ENCODE assay signal across 15 cellular contexts in the genomic region with DNA sequence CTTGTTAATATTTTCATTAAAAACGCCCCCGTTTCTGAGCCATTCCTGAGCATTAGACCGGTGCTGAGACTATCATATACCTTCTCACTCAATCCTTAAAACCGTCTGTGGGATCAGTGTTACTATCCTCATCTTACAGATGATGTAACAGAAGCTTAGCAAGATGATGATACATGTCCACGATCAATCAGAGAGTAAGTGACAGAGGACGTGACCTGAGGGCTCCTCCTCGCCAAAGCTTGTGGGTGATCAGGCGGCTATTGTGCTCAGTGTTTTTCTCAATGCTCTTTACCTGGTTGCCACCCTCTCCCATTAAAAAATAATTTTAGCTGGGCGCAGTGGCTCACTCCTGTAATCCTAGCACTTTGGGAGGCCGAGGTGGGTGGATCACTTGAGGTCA.
DNase-seq lines count a peak whose midpoint lies in the region; TF ChIP-seq lines count a peak whose summit lies in the region.
"Had no signal": no experiment of that assay in that cellular context is flagged by ENCODE, and none has a peak within 500 bp of the region (broad histone marks: within the 10 kb centered on the region; RNA-seq: fewer than 3 reads in every experiment).

No MANE protein-coding gene starts in this region.

- peak overlapping the region; percentile 55 for H3K4me2 ChIP-seq in DOHH2 (ENCODE audit: low read length)

- peaks cover 6% of the 10 kb centered on the region; the same call in 1 of the 2 replicates for H3K79me2 ChIP-seq in DOHH2 (ENCODE audit: control insufficient read depth, low read length)

- H3K27me3 ChIP-seq in DOHH2 (ENCODE audit: control insufficient read depth, low read length): no peaks in the 10 kb centered on the region
- H3K27me3 ChIP-seq: BLaER1 treated with 17β-estradiol and CSF1 and Interleukin-3, amounts not matched to agents 10 nM and 100 nM had no signal

- H3K4me3 ChIP-seq in DOHH2 (ENCODE audit: low read length): no peak overlapping the region
- H3K4me3 ChIP-seq: BLaER1 treated with 17β-estradiol and CSF1 and Interleukin-3, amounts not matched to agents 10 nM and 100 nM; GM23248 had no signal

- peaks cover 18% of the 10 kb centered on the region for H3F3A ChIP-seq in DOHH2 (ENCODE audit: control insufficient read depth, insufficient read depth)

- TF ChIP-seq CTCF in DOHH2 (IDR thresholded peaks at IDR 0.05; ENCODE audit: low read depth, low read length, poor library complexity, severe bottlenecking): no peak

- no peaks in the 10 kb centered on the region for H3K9me2 ChIP-seq in DOHH2 (replicated peaks; ENCODE audit: control insufficient read depth, low read length)

- no peaks in the 10 kb centered on the region for H3K9me3 ChIP-seq in DOHH2 (ENCODE audit: control insufficient read depth, insufficient read depth, low read length)
- H3K9me3 ChIP-seq: BLaER1 treated with 17β-estradiol and CSF1 and Interleukin-3, amounts not matched to agents 10 nM and 100 nM had no signal

- H3K36me3 ChIP-seq in DOHH2 (ENCODE audit: control insufficient read depth, low read length): peaks cover 51% of the 10 kb centered on the region

- DNase-seq in NCI-H2029 (lab: John Stamatoyannopoulos, UW) (peak; percentile 7), NCI-H2029 treated with DMSO at 0.1 percent for 48 hours (lab: John Stamatoyannopoulos, UW) (no peak), NCI-H2227 treated with DMSO at 0.1 percent for 48 hours (lab: John Stamatoyannopoulos, UW) (peak; percentile 30), left kidney (ENCODE audit: low read depth, low spot score) (peak; percentile 92), dedifferentiated amniotic fluid mesenchymal stem cell (ENCODE audit: extremely low spot score) (no peak), NCI-H510A (lab: John Stamatoyannopoulos, UW) (no peak)
- DNase-seq in stimulated activated CD4-positive, alpha-beta T cell treated with anti-CD3 and anti-CD28 coated beads, Interleukin-1b, Interleukin-23, amount 100 ng/mL, for 48 hours: no peak
- DNase-seq: 8988T; AML-193; CD4-positive, CD25-positive, alpha-beta regulatory T cell; DMS53; GM23248; H7 had no signal

- H3K27ac ChIP-seq in DOHH2 (ENCODE audit: low read depth, low read length): peak overlapping the region; percentile 87
- H3K27ac ChIP-seq: BLaER1 treated with 17β-estradiol and CSF1 and Interleukin-3, amounts not matched to agents 10 nM and 100 nM; GM23248 had no signal

- H4K20me1 ChIP-seq in DOHH2 (ENCODE audit: control insufficient read depth, insufficient read depth, low read depth, low read length): no peaks in the 10 kb centered on the region

- peaks cover 69% of the 10 kb centered on the region for H3K4me1 ChIP-seq in DOHH2 (ENCODE audit: control insufficient read depth, low read length)

Comparison
In these comparisons a context has a peak if more than half of its experiments do, and no peak if none do; other contexts are left out.
1. DNase-seq: peak in NCI-H2029 (single experiment), NCI-H2227 treated with DMSO at 0.1 percent for 48 hours (single experiment) and left kidney (single experiment); none in NCI-H2029 treated with DMSO at 0.1 percent for 48 hours (single experiment), dedifferentiated amniotic fluid mesenchymal stem cell (single experiment), stimulated activated CD4-positive, alpha-beta T cell treated with anti-CD3 and anti-CD28 coated beads, Interleukin-1b, Interleukin-23, amount 100 ng/mL, for 48 hours (single experiment) and NCI-H510A (single experiment).